Comparison of ENCODE assay signal across 29 cellular contexts in genomic region chr22:48675141-48675827, GRCh38.
"Had no signal": no experiment of that assay in that cellular context is flagged by ENCODE, and none has a peak within 500 bp of the region (broad histone marks: within the 10 kb centered on the region; RNA-seq: fewer than 3 reads in every experiment).

No MANE protein-coding gene starts in this region.

- H3K4me3 Mint-ChIP-seq: activated B cell treated with CpG ODN at 0.5 μM for 24 hours; activated CD8-positive, alpha-beta T cell treated with anti-CD3 and anti-CD28 coated beads for 36 hours; activated naive CD8-positive, alpha-beta T cell; activated T-cell treated with anti-CD3 and anti-CD28 coated beads, Interleukin-2, amount 50 U/mL, for 4 hours; activated T-helper 17 cell treated with anti-CD3 and anti-CD28 coated beads, Interleukin-2, amount 50 U/mL, for 72 hours; brain; central memory CD8-positive, alpha-beta T cell; T-helper 17 cell; T-helper 2 cell treated with Interferon-gamma antibody and Interleukin-4, amounts not matched to agents 5 μg/mL and 100 μg/mL, for 36 hours had no signal

- H3K27ac ChIP-seq: ascending aorta, breast epithelium, cardiac muscle cell, epithelial cell of prostate, WERI-Rb-1 had no signal

- H3K27ac Mint-ChIP-seq: activated B cell treated with CpG ODN at 0.5 μM for 24 hours; activated CD8-positive, alpha-beta T cell treated with anti-CD3 and anti-CD28 coated beads for 36 hours; activated naive CD8-positive, alpha-beta T cell; activated T-helper 17 cell treated with anti-CD3 and anti-CD28 coated beads, Interleukin-2, amount 50 U/mL, for 72 hours; T-helper 17 cell; T-helper 2 cell treated with Interferon-gamma antibody and Interleukin-4, amounts not matched to agents 5 μg/mL and 100 μg/mL, for 36 hours had no signal

- DNase-seq: activated B cell treated with CpG ODN at 0.5 μM for 24 hours; activated CD4-positive, alpha-beta T cell treated with anti-CD3 and anti-CD28 coated beads for 48 hours; activated CD4-positive, alpha-beta T cell treated with anti-CD3 and anti-CD28 coated beads, Interleukin-2, amount 50 U/mL, for 1 hour; activated CD4-positive, alpha-beta T cell treated with anti-CD3 and anti-CD28 coated beads, Interleukin-2, amount 50 U/mL, for 48 hours; activated CD8-positive, alpha-beta memory T cell treated with anti-CD3 and anti-CD28 coated beads for 24 hours; activated CD8-positive, alpha-beta T cell treated with anti-CD3 and anti-CD28 coated beads for 36 hours; activated effector memory CD4-positive, alpha-beta T cell treated with Interleukin-2 at 50 U/mL for 16 hours; activated gamma-delta T cell treated with Interleukin-2 at 50 U/mL for 16 hours; activated naive CD4-positive, alpha-beta T cell treated with anti-CD3 and anti-CD28 coated beads, Interleukin-2, amount 50 U/mL, for 16 hours; activated naive CD4-positive, alpha-beta T cell treated with Interleukin-2 at 50 U/mL for 16 hours; activated T-cell treated with anti-CD3 and anti-CD28 coated beads, Interleukin-2, amount 50 U/mL, for 4 hours; cortex of kidney; effector CD8-positive, alpha-beta T cell; foreskin fibroblast; T-helper 1 cell; T-helper 17 cell; T1000; WERI-Rb-1 had no signal

- H3K4me1 Mint-ChIP-seq: activated B cell treated with CpG ODN at 0.5 μM for 24 hours; activated T-helper 17 cell treated with anti-CD3 and anti-CD28 coated beads, Interleukin-2, amount 50 U/mL, for 72 hours; brain; central memory CD8-positive, alpha-beta T cell; T-helper 17 cell had no signal

- H3K36me3 ChIP-seq: ascending aorta, breast epithelium, cardiac muscle cell had no signal

- H3K27me3 ChIP-seq: ascending aorta, breast epithelium, cardiac muscle cell had no signal

- H3K9me3 Mint-ChIP-seq: central memory CD8-positive, alpha-beta T cell had no signal

- ATAC-seq: activated CD4-positive, CD25-positive, alpha-beta regulatory T cell treated with anti-CD3 and anti-CD28 coated beads, Interleukin-2, amount 50 U/mL, for 24 hours; activated CD8-positive, alpha-beta T cell treated with anti-CD3 and anti-CD28 coated beads for 36 hours; activated T-cell treated with anti-CD3 and anti-CD28 coated beads, Interleukin-2, amount 50 U/mL, for 4 hours; activated T-helper 17 cell treated with anti-CD3 and anti-CD28 coated beads, Interleukin-2, amount 50 U/mL, for 72 hours; esophagus mucosa; T-helper 17 cell had no signal

- H3K4me1 ChIP-seq: ascending aorta, breast epithelium had no signal

- H3K36me3 Mint-ChIP-seq: activated naive CD8-positive, alpha-beta T cell had no signal

- H3K27me3 Mint-ChIP-seq: activated B cell treated with CpG ODN at 0.5 μM for 24 hours; activated CD8-positive, alpha-beta T cell treated with anti-CD3 and anti-CD28 coated beads for 36 hours; activated naive CD8-positive, alpha-beta T cell; activated T-helper 17 cell treated with anti-CD3 and anti-CD28 coated beads, Interleukin-2, amount 50 U/mL, for 72 hours; brain; central memory CD8-positive, alpha-beta T cell; T-helper 17 cell had no signal

- H3K4me3 ChIP-seq: ascending aorta, breast epithelium, cardiac muscle cell had no signal
